In genomic region chr1:56435434-56436337, GRCh38 we compare ENCODE assay signal across 12 cellular contexts.
DNase-seq lines count a peak whose midpoint lies in the region; ATAC-seq, FAIRE-seq and TF ChIP-seq lines count a peak whose summit lies in the region.
"Had no signal": no experiment of that assay in that cellular context is flagged by ENCODE, and none has a peak within 500 bp of the region (broad histone marks: within the 10 kb centered on the region; RNA-seq: fewer than 3 reads in every experiment).

No MANE protein-coding gene starts in this region.

- no peak overlapping the region for H3K18ac ChIP-seq in H1 (ENCODE audit: extremely low read depth, low read length)

- no peaks in the 10 kb centered on the region for H3K27me3 Mint-ChIP-seq in naive B cell

- FAIRE-seq in HepG2 (lab: Jason Lieb, UNC), result peak; percentile 34
- no peak for FAIRE-seq in H1 (lab: Jason Lieb, UNC)
- FAIRE-seq: islet of Langerhans had no signal

- H4K91ac ChIP-seq in H1 (replicated peaks; ENCODE audit: insufficient read length, low read length), result peak overlapping the region; percentile 8

- H3K23ac ChIP-seq in H1 (ENCODE audit: insufficient read length), result no peak overlapping the region

- H3K4me2 ChIP-seq in HepG2 (ENCODE audit: low read depth, low read length) (0 out of 2 replicates have a peak overlapping the region, but pooled peaks have one; percentile 18), H1 (ENCODE audit: insufficient read depth in 1 of 2, low read depth in 2 of 2, low read length in 2 of 2) (peak overlapping the region in 1 of 2 experiments; percentile 57; a peak in 2 of 4 replicates)

- no peak overlapping the region for H2BK5ac ChIP-seq in H1 (ENCODE audit: low read depth, low read length)

- H3K23me2 ChIP-seq in H1 (ENCODE audit: low read depth, low read length), result no peaks in the 10 kb centered on the region

- peak overlapping the region; percentile 0; the same call in 1 of the 2 replicates for H3K9ac ChIP-seq in HepG2 (ENCODE audit: insufficient read depth, low read depth, low read length)
- no peak overlapping the region for H3K9ac ChIP-seq in H1 (replicated peaks in 1 of 4; ENCODE audit: extremely low read depth in 1 of 4, low read depth in 3 of 4, low read length in 3 of 4)

- ATAC-seq in HepG2 (peak; percentile 24), right lobe of liver (no peak), naive B cell (ENCODE audit: low read depth in 2 of 2) (no peak)

- H3K27me3 ChIP-seq in HepG2 (ENCODE audit: control insufficient read depth in 1 of 2, insufficient read depth in 2 of 2, low read length in 2 of 2) (no peaks in the 10 kb centered on the region), right lobe of liver (no peaks in the 10 kb centered on the region), H1 (replicated peaks in 1 of 4; ENCODE audit: control insufficient read depth in 3 of 4, extremely low read depth in 1 of 4, insufficient read depth in 3 of 4, low read length in 3 of 4) (no peaks in the 10 kb centered on the region; a peak in 2 of 7 replicates), spleen (replicated peaks in 1 of 7) (no peaks in the 10 kb centered on the region)
- H3K27me3 ChIP-seq: neutrophil had no signal

- H2AK5ac ChIP-seq in H1 (ENCODE audit: low read depth, low read length), result 0 out of 2 replicates have a peak overlapping the region, but pooled peaks have one; percentile 48

- CTCF ChIA-PET in HepG2 (lab: Yijun Ruan, JAX; ENCODE audit: low intra/inter-chr PET ratio, low total read pairs), result no interaction called here
- CTCF ChIA-PET in H1 (lab: Charles Lee; ENCODE audit: partially characterized antibody), result interaction anchor here (0.6 to 3.9 kb wide), 16 partner anchors 11 to 221 kb away, joined by 3 to 21 read pairs (median 5); partner anchors contain the start of gene PLPP3

- H3K56ac ChIP-seq in H1 (replicated peaks; ENCODE audit: insufficient read length, low read depth, low read length), result no peak overlapping the region

- TF ChIP-seq POLR2A in HepG2 (IDR thresholded peaks at IDR 0.05; ENCODE audit: insufficient read depth in 1 of 2, low read depth in 2 of 2, low read length in 2 of 2), result no peak
- TF ChIP-seq POLR2A in right lobe of liver (IDR thresholded peaks at IDR 0.05), result no peak
- no peak for TF ChIP-seq POLR2A in H1 (IDR thresholded peaks at IDR 0.05; ENCODE audit: control extremely low read depth in 1 of 2, low read depth in 2 of 2, low read length in 2 of 2)
- TF ChIP-seq POLR2A in spleen (IDR thresholded peaks at IDR 0.05), result no peak

- intact Hi-C loops in HepG2 (cut with micrococcal nuclease; ENCODE audit: unreplicated experiment) (no loop called here), right lobe of liver (cut with DNase I) (no loop called here), spleen (cut with DNase I; ENCODE audit: low total_unique reads) (no loop called here)

- H3K4me1 ChIP-seq in HepG2 (ENCODE audit: insufficient read depth, low read length) (peaks cover 97% of the 10 kb centered on the region), right lobe of liver (peaks cover 0 to 34% (median 15%) of the 10 kb centered on the region in 4 donors), H1 (replicated peaks in 1 of 4; ENCODE audit: control insufficient read depth in 3 of 4, insufficient read depth in 4 of 4, low read length in 3 of 4) (peaks cover 15 to 28% (median 23%) of the 10 kb centered on the region in 4 experiments), spleen (peaks cover 0 to 81% (median 60%) of the 10 kb centered on the region in 6 donors)

- DNase-seq in HepG2 (ENCODE audit: low spot score) (peak; percentile 52), right lobe of liver (no peak), H1 (ENCODE audit: low read depth in 1 of 2, low spot score in 2 of 2) (no peak), naive B cell (no peak), HPDE6-E6E7 (ENCODE audit: extremely low spot score) (no peak), spleen (no peak), foreskin melanocyte (no peak), NCI-H526 treated with DMSO at 0.1 percent for 48 hours (lab: John Stamatoyannopoulos, UW) (no peak)
- DNase-seq: activated naive CD4-positive, alpha-beta T cell treated with Interleukin-2 at 50 U/mL for 16 hours; central memory CD4-positive, alpha-beta T cell had no signal

- H3K9me3 Mint-ChIP-seq in naive B cell, result peaks cover 0 to 6% (median 0%) of the 10 kb centered on the region in 7 donors

- no peak overlapping the region for H2BK20ac ChIP-seq in H1 (ENCODE audit: low read length)

- H4K8ac ChIP-seq in H1 (ENCODE audit: extremely low read depth, insufficient read depth, low read length), result no peak overlapping the region

- BruUV-seq in HepG2 (replicated peaks; lab: Mats Ljungman, UMichigan), result no TSS peak

- TF ChIP-seq CTCF in HepG2 (CRISPR knock-in tag; IDR thresholded peaks at IDR 0.05), result no peak
- TF ChIP-seq CTCF in right lobe of liver (IDR thresholded peaks at IDR 0.05), result no peak
- TF ChIP-seq CTCF in H1 (IDR thresholded peaks at IDR 0.05; ENCODE audit: control extremely low read depth in 1 of 3, insufficient read depth in 1 of 3, low read depth in 1 of 3, low read length in 3 of 3), result no peak
- TF ChIP-seq CTCF in spleen (IDR thresholded peaks at IDR 0.05 in 8 of 11, conservative IDR thresholded peaks at IDR 0.05 in 3 of 11), result no peak

- peak overlapping the region in 5 of 8 donors; percentile 2 to 87 (median 63) for H3K4me3 Mint-ChIP-seq in naive B cell

- no peaks in the 10 kb centered on the region for H3K79me1 ChIP-seq in H1 (ENCODE audit: low read depth, low read length)

- no peak for TF ChIP-seq EP300 in HepG2 (IDR thresholded peaks at IDR 0.05; ENCODE audit: low read depth in 2 of 2, low read length in 2 of 2)
- no peak for TF ChIP-seq EP300 in HepG2 (CRISPR knock-in tag; IDR thresholded peaks at IDR 0.05; ENCODE audit: borderline replicate concordance)
- TF ChIP-seq EP300 in H1 (IDR thresholded peaks at IDR 0.05; ENCODE audit: borderline replicate concordance in 1 of 2, low read depth in 2 of 2, low read length in 2 of 2), result no peak

- H2BK120ac ChIP-seq in H1 (replicated peaks; ENCODE audit: low read depth, low read length), result no peak overlapping the region

- H2BK12ac ChIP-seq in H1 (ENCODE audit: low read depth, low read length), result peak overlapping the region; percentile 40; the same call in 1 of the 2 replicates

- 63% methylated on average over 4 of the region's 4 CpGs for WGBS in HepG2 (ENCODE audit: low lambda C conversion rate)
- 0% methylated on average over 1 of the region's 4 CpGs for WGBS in right lobe of liver (ENCODE audit: insufficient coverage, low coverage, low lambda C conversion rate, missing lambda C conversion rate)
- 72% methylated on average over 4 of the region's 4 CpGs; no CpG with 5 or more reads in 1 of the 2 experiments for WGBS in H1 (ENCODE audit: extremely low coverage in 1 of 2, insufficient coverage in 1 of 2, insufficient read length in 1 of 2, insufficient replicate concordance in 2 of 2, low coverage in 1 of 2, low lambda C conversion rate in 2 of 2, missing lambda C conversion rate in 1 of 2), 2 experiments
- 86 to 94% (median 88%) methylated on average over 4 of the region's 4 CpGs for WGBS in spleen, 5 donors

- H3K4ac ChIP-seq in H1 (replicated peaks; ENCODE audit: insufficient read length, low read depth, low read length), result no peak overlapping the region

- TF ChIP-seq RAD21 in HepG2 (CRISPR knock-in tag; IDR thresholded peaks at IDR 0.05) (no peak), H1 (IDR thresholded peaks at IDR 0.05 in 1 of 2, conservative IDR thresholded peaks at IDR 0.05 in 1 of 2; ENCODE audit: low read depth in 2 of 2, low read length in 2 of 2) (peak in 1 of 2 experiments; percentile 12; a peak in 1 of 4 replicates)

- POLR2A ChIA-PET in HepG2 (lab: Yijun Ruan, JAX), result interaction anchor here (0.7 to 3.4 kb wide), 11 partner anchors 10 to 1005 kb away, joined by 3 to 20 read pairs (median 4); no protein-coding TSS in a partner anchor
- POLR2A ChIA-PET in H1 (lab: Charles Lee; ENCODE audit: partially characterized antibody), result interaction anchor here (0.9 to 3.0 kb wide), 3 partner anchors 17 to 143 kb away, joined by 4 to 16 read pairs (median 7); partner anchors contain the start of gene PLPP3

- H3K36me3 ChIP-seq in HepG2 (replicated peaks in 1 of 2; ENCODE audit: control insufficient read depth in 1 of 2, insufficient read depth in 2 of 2, low read length in 2 of 2) (no peaks in the 10 kb centered on the region), right lobe of liver (no peaks in the 10 kb centered on the region), H1 (ENCODE audit: control insufficient read depth in 2 of 4, insufficient read depth in 4 of 4, low read length in 3 of 4) (no peaks in the 10 kb centered on the region), spleen (no peaks in the 10 kb centered on the region)
- H3K36me3 ChIP-seq: neutrophil had no signal

- in situ Hi-C loops in HepG2 (cut with HindIII; ENCODE audit: extremely low pct_ligation_motif_present, low pct_unique_long_range_greater_than_20kb), result no loop called here

- H3K4me3 ChIP-seq in HepG2 (replicated peaks in 1 of 3; ENCODE audit: insufficient read depth in 1 of 3, low read depth in 2 of 3, low read length in 3 of 3) (no peak overlapping the region), right lobe of liver (no peak overlapping the region), H1 (ENCODE audit: extremely low read depth in 1 of 4, insufficient read depth in 2 of 4, low read depth in 3 of 4, low read length in 4 of 4) (no peak overlapping the region), spleen (no peak overlapping the region)

- H3K27ac Mint-ChIP-seq in naive B cell, result peak overlapping the region in 4 of 6 donors; percentile 16 to 92 (median 40)

- H3K79me2 ChIP-seq in HepG2 (ENCODE audit: insufficient read depth, low read length) (no peaks in the 10 kb centered on the region), H1 (ENCODE audit: control insufficient read depth in 1 of 2, insufficient read depth in 2 of 2, low read length in 2 of 2) (no peaks in the 10 kb centered on the region)

- H2BK15ac ChIP-seq in H1 (ENCODE audit: low read length), result peak overlapping the region; percentile 63; the same call in 1 of the 2 replicates

- H3K4me1 Mint-ChIP-seq in naive B cell, result peaks cover 52 to 77% (median 76%) of the 10 kb centered on the region in 3 donors

- no peaks in the 10 kb centered on the region for H3K36me3 Mint-ChIP-seq in naive B cell

- H4K20me1 ChIP-seq in HepG2 (ENCODE audit: insufficient read depth, low read length) (no peaks in the 10 kb centered on the region), H1 (replicated peaks in 1 of 2; ENCODE audit: control insufficient read depth in 1 of 2, insufficient read depth in 2 of 2, low read length in 2 of 2) (no peaks in the 10 kb centered on the region)

- H3K27ac ChIP-seq in HepG2 (ENCODE audit: extremely low read length, insufficient read depth, low read length), result peak overlapping the region; percentile 81
- no peak overlapping the region for H3K27ac ChIP-seq in right lobe of liver
- no peak overlapping the region for H3K27ac ChIP-seq in H1 (ENCODE audit: low read depth, low read length)
- H3K27ac ChIP-seq in spleen, result no peak overlapping the region
- H3K27ac ChIP-seq: neutrophil had no signal

- H4K5ac ChIP-seq in H1 (ENCODE audit: insufficient read length, low read depth, low read length), result no peak overlapping the region

- no peak overlapping the region for H2AFZ ChIP-seq in HepG2 (ENCODE audit: low read length)
- no peak overlapping the region for H2AFZ ChIP-seq in H1 (ENCODE audit: low read length)

- H3K14ac ChIP-seq in H1 (ENCODE audit: insufficient read length), result no peak overlapping the region

- H3K9me3 ChIP-seq in HepG2 (ENCODE audit: low read length) (no peaks in the 10 kb centered on the region), right lobe of liver (no peaks in the 10 kb centered on the region), H1 (ENCODE audit: insufficient read depth in 2 of 2, low read depth in 1 of 2, low read length in 1 of 2) (no peaks in the 10 kb centered on the region), spleen (no peaks in the 10 kb centered on the region)
- H3K9me3 ChIP-seq: neutrophil had no signal

Comparison
In these comparisons a context has a peak if more than half of its experiments do, and no peak if none do; other contexts are left out.
1. Of the 41 proteins assayed by ChIP-seq in both HepG2 and H1: peak only in HepG2: none; only in H1: POLR2AphosphoS5 and YY1; in both: CEBPB and KDM1A; in neither: 36; mixed calls (peak in some experiments, not most) for 1.